ENCODE assay signal across 8 cellular contexts in the genomic region with DNA sequence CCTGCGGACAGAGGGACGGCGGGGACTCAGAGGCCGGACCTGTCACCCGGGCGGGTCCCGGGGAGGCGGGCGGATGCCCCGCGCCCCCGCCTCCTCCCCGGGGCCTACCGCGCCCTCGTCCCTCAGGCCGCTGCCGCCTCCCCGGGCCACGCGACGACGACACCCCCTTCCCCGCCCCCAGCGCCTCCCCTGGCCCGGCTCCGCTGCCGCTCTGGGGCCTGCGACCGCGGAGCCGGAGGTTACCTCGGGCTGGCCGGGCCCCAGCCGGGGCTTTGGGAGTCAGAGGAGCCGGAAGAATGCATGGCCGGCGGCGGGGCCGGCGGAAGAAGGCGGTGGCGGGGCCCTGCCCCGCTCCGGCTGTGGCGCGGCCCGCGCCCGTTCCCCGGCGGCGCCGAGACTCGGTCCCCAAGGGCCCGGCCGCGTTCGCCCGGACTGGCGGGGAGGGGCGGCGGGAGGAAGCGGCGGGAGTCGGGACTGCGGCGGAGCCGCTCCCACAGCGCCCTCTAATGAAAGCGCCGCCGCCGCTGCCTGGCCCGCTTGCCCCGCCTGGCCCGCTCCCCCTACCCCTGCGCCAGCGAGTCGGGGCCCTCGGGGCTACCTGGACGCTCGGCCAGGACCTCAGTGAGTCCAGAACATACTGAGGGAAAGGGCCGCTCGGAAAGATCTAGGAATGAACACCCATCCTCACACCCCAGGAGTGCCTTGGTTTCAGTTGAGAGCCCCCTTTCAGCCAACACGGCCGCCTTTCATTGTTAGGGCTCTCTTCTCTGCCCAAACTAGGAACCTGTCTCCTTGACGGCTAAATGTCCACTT. TPM values are rescaled to one million over a fixed set of nuclear protein-coding genes. Genes with fewer than 3 reads are reported as not detected.
DNase-seq lines count a peak whose midpoint lies in the region; ATAC-seq and TF ChIP-seq lines count a peak whose summit lies in the region.

A gene with protein sequence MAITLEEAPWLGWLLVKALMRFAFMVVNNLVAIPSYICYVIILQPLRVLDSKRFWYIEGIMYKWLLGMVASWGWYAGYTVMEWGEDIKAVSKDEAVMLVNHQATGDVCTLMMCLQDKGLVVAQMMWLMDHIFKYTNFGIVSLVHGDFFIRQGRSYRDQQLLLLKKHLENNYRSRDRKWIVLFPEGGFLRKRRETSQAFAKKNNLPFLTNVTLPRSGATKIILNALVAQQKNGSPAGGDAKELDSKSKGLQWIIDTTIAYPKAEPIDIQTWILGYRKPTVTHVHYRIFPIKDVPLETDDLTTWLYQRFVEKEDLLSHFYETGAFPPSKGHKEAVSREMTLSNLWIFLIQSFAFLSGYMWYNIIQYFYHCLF (minus strand): TSS at position 434 of the 813 bp plus-strand sequence. CDS start 1,467 bp downstream, outside the sequence.

- TF ChIP-seq CTCF in HL-60 (IDR thresholded peaks at IDR 0.05; ENCODE audit: insufficient read depth, low read length): peak; percentile 10
- TF ChIP-seq CTCF in Panc1 (IDR thresholded peaks at IDR 0.05): peak; percentile 91
- peak; percentile 72 to 85 (median 75) for TF ChIP-seq CTCF in esophagus muscularis mucosa (IDR thresholded peaks at IDR 0.05)

- peak within 1 kb of the TSS; percentile 89 for H3K4me3 Mint-ChIP-seq in stimulated activated effector memory CD8-positive, alpha-beta T cell treated with anti-CD3 and anti-CD28 coated beads, Interleukin-12 subunit alpha, Interleukin-12 subunit beta, amount 100 ng/mL, for 72 hours

- H3K27ac ChIP-seq in HL-60 (replicated peaks) (peak within 1 kb of the TSS; percentile 54), Panc1 (ENCODE audit: low read length) (peak within 1 kb of the TSS; percentile 92), esophagus muscularis mucosa (replicated peaks in 1 of 4) (peak within 1 kb of the TSS; percentile 92 to 93 (median 92))

- H3K9me3 ChIP-seq in Panc1 (ENCODE audit: control insufficient read depth, insufficient read depth, low read depth, low read length) (no peaks in the 10 kb centered on the region), esophagus muscularis mucosa (no peaks in the 10 kb centered on the region)

- peaks cover 43% of the 10 kb centered on the region for H3K4me1 Mint-ChIP-seq in stimulated activated effector memory CD8-positive, alpha-beta T cell treated with anti-CD3 and anti-CD28 coated beads, Interleukin-12 subunit alpha, Interleukin-12 subunit beta, amount 100 ng/mL, for 72 hours

- H3K4me3 ChIP-seq in HL-60 (replicated peaks; ENCODE audit: insufficient read depth, low read length) (peak within 1 kb of the TSS; percentile 55), Panc1 (ENCODE audit: low read depth in 2 of 2, low read length in 2 of 2) (peak within 1 kb of the TSS; percentile 63 to 87), esophagus muscularis mucosa (peak within 1 kb of the TSS; percentile 94 to 99 (median 95))

- POLR2A ChIA-PET in Panc1 (lab: Charles Lee): interaction anchor here (0.6 kb wide), 1 partner anchor 254 kb away, joined by 3 read pairs; no protein-coding TSS in a partner anchor

- H3K9me3 Mint-ChIP-seq in stimulated activated effector memory CD8-positive, alpha-beta T cell treated with anti-CD3 and anti-CD28 coated beads, Interleukin-12 subunit alpha, Interleukin-12 subunit beta, amount 100 ng/mL, for 72 hours: no peaks in the 10 kb centered on the region

- 1% methylated on average over 7 of the region's 88 CpGs for WGBS in esophagus muscularis mucosa

- H3K36me3 Mint-ChIP-seq in stimulated activated effector memory CD8-positive, alpha-beta T cell treated with anti-CD3 and anti-CD28 coated beads, Interleukin-12 subunit alpha, Interleukin-12 subunit beta, amount 100 ng/mL, for 72 hours: peaks cover 13% of the 10 kb centered on the region

- H3K36me3 ChIP-seq in Panc1 (ENCODE audit: control insufficient read depth, insufficient read depth, low read length) (peaks cover 6% of the 10 kb centered on the region; the same call in 1 of the 2 replicates), esophagus muscularis mucosa (peaks cover 0 to 7% (median 2%) of the 10 kb centered on the region in 4 donors)

- H3K4me1 ChIP-seq in Panc1 (ENCODE audit: control insufficient read depth, insufficient read depth, low read length) (peaks cover 30% of the 10 kb centered on the region), esophagus muscularis mucosa (peaks cover 15 to 46% (median 37%) of the 10 kb centered on the region in 4 donors)

- peak within 1 kb of the TSS; percentile 98 for H3K27ac Mint-ChIP-seq in stimulated activated effector memory CD8-positive, alpha-beta T cell treated with anti-CD3 and anti-CD28 coated beads, Interleukin-12 subunit alpha, Interleukin-12 subunit beta, amount 100 ng/mL, for 72 hours

- intact Hi-C loops in Panc1 (cut with micrococcal nuclease; ENCODE audit: unreplicated experiment): loop anchor here (10.0 kb wide), 1 partner anchor 114 kb away; no protein-coding TSS in a partner anchor
- intact Hi-C loops in esophagus muscularis mucosa (cut with DNase I): loop anchor here (2.0 to 5.0 kb wide), 2 partner anchors 132 to 148 kb away; no protein-coding TSS in a partner anchor

- H3K27me3 ChIP-seq in HL-60 (ENCODE audit: insufficient read depth, poor library complexity, severe bottlenecking) (no peaks in the 10 kb centered on the region), Panc1 (ENCODE audit: control insufficient read depth, insufficient read depth, low read length) (no peaks in the 10 kb centered on the region), esophagus muscularis mucosa (no peaks in the 10 kb centered on the region)

- ATAC-seq in GM19452 (IDR thresholded peaks at IDR 0.05; ENCODE audit: unreplicated experiment): peak; percentile 79
- peak; percentile 96 for ATAC-seq in Panc1
- ATAC-seq in stimulated activated effector memory CD8-positive, alpha-beta T cell treated with anti-CD3 and anti-CD28 coated beads, Interleukin-12 subunit alpha, Interleukin-12 subunit beta, amount 100 ng/mL, for 72 hours: peak; percentile 88

- DNase-seq in COLO829 (ENCODE audit: low spot score): peak; percentile 59
- peak in 1 of 2 experiments; percentile 71 for DNase-seq in HL-60 (ENCODE audit: low read depth in 1 of 2, low spot score in 1 of 2)
- no peak for DNase-seq in Panc1 (ENCODE audit: low read depth, low spot score)
- peak; percentile 79 to 85 for DNase-seq in activated T-cell treated with anti-CD3 and anti-CD28 coated beads, Interleukin-2, amount 50 U/mL, for 48 hours
- no peak for DNase-seq in esophagus muscularis mucosa (ENCODE audit: extremely low spot score)
- DNase-seq in myocyte (ENCODE audit: low read depth): peak; percentile 71
- DNase-seq in stimulated activated effector memory CD8-positive, alpha-beta T cell treated with anti-CD3 and anti-CD28 coated beads, Interleukin-12 subunit alpha, Interleukin-12 subunit beta, amount 100 ng/mL, for 72 hours (ENCODE audit: low spot score in 2 of 2): peak; percentile 67 to 86

- in situ Hi-C loops in Panc1 (cut with HindIII; ENCODE audit: low pct_unique_long_range_greater_than_20kb, low sequenced_read_pairs): no loop called here

- BruUV-seq in Panc1 (replicated peaks; lab: Mats Ljungman, UMichigan): no TSS peak

- TF ChIP-seq POLR2A in esophagus muscularis mucosa (IDR thresholded peaks at IDR 0.05; ENCODE audit: low read depth): no peak

- no peak for TF ChIP-seq EP300 in esophagus muscularis mucosa (IDR thresholded peaks at IDR 0.05)

- CTCF ChIA-PET in Panc1 (lab: Charles Lee): interaction anchor here (1.6 kb wide), 1 partner anchor 132 kb away, joined by 5 read pairs; no protein-coding TSS in a partner anchor

RNA-seq across cellular contexts. Expression of the gene that starts here (rescaled TPM):
- total RNA-seq in Panc1 (2021; ENCODE audit: unreplicated experiment): 85.4 TPM
- 31.2 TPM for polyA plus RNA-seq in Panc1 (2012; ENCODE audit: insufficient read length)
- 10 to 100 TPM; 49.0 to 76.2 (median 62.2) TPM for total RNA-seq in esophagus muscularis mucosa
- total RNA-seq in myocyte: 32.7 and 46.3 TPM in 2 replicates
- 9.8 TPM for polyA plus RNA-seq in myocyte (2012)

Comparison
In these comparisons a context has a peak if more than half of its experiments do, and no peak if none do; other contexts are left out.
1. DNase-seq: peak in COLO829 (single experiment), activated T-cell treated with anti-CD3 and anti-CD28 coated beads, Interleukin-2, amount 50 U/mL, for 48 hours (2 of 2), myocyte (single experiment) and stimulated activated effector memory CD8-positive, alpha-beta T cell treated with anti-CD3 and anti-CD28 coated beads, Interleukin-12 subunit alpha, Interleukin-12 subunit beta, amount 100 ng/mL, for 72 hours (2 of 2); none in Panc1 (single experiment) and esophagus muscularis mucosa (single experiment).
2. CTCF ChIP-seq: peak in every context shown above with its lines; median percentile 91 in Panc1; 75 in esophagus muscularis mucosa; 10 in HL-60.
3. Peak in every context shown above with its lines, with median percentiles within 50 percentile points of each other: ATAC-seq, H3K27ac ChIP-seq and H3K4me3 ChIP-seq.